10 cellular contexts compared by ENCODE assay signal in the genomic region with DNA sequence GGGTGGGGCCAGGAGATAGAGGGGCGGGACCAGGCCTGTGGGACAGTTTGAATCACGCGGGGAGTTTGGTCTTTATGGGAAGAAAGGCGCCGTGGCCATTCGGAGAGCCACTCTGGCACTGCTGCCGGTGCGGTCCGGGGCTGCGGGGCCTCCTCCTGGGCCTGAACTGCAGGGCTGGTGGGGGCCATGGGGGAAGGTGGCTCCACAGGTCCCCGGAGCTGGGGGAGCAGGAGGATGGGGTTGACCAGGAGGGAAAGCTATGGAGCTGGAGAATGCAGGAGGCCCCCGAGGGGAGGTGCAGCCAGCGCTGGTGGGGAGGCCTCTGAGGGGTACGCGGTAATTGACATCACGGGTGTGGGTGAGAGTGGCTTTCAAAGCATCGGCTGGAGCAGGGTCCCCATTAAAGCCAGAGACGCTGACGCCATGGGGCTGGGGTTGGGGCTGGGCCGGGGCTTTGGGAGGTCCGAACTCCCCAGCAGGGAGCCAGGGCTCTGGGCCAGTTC. TPM values are rescaled to one million over a fixed set of nuclear protein-coding genes. Genes with fewer than 3 reads are reported as not detected.
DNase-seq lines count a peak whose midpoint lies in the region; ATAC-seq, FAIRE-seq and TF ChIP-seq lines count a peak whose summit lies in the region.
"Had no signal": no experiment of that assay in that cellular context is flagged by ENCODE, and none has a peak within 500 bp of the region (broad histone marks: within the 10 kb centered on the region; RNA-seq: fewer than 3 reads in every experiment).

No MANE protein-coding gene starts in this region.

- no peak for TF ChIP-seq POLR2A in GM12878 (IDR thresholded peaks at IDR 0.05; ENCODE audit: low read depth, low read length)
- no peak for TF ChIP-seq POLR2A in stomach (IDR thresholded peaks at IDR 0.05)

- TF ChIP-seq CTCF in Caco-2 (IDR thresholded peaks at IDR 0.05; ENCODE audit: insufficient read depth in 1 of 2, low read depth in 1 of 2, low read length in 1 of 2, severe bottlenecking in 1 of 2, unreplicated experiment in 1 of 2) (no peak), GM12878 (IDR thresholded peaks at IDR 0.05 in 2 of 3, conservative IDR thresholded peaks at IDR 0.05 in 1 of 3; ENCODE audit: control insufficient read depth in 2 of 3, extremely low read depth in 1 of 3, insufficient read depth in 1 of 3, low read depth in 3 of 3, low read length in 3 of 3) (no peak), neural cell (IDR thresholded peaks at IDR 0.05; ENCODE audit: poor library complexity, severe bottlenecking) (no peak), stomach (IDR thresholded peaks at IDR 0.05) (no peak)

- peak; percentile 3; the same call in 1 of the 3 replicates for ATAC-seq in GM12878

- FAIRE-seq in GM12878 (lab: Jason Lieb, UNC) = no peak
- FAIRE-seq: small intestine had no signal

- peaks cover 17% of the 10 kb centered on the region for H3K4me1 ChIP-seq in Caco-2
- peaks cover 13% of the 10 kb centered on the region for H3K4me1 ChIP-seq in HUES48 (ENCODE audit: control insufficient read depth, insufficient read depth, low read length)
- peaks cover 24% of the 10 kb centered on the region for H3K4me1 ChIP-seq in GM12878 (ENCODE audit: control insufficient read depth, insufficient read depth, low read length)
- H3K4me1 ChIP-seq in stomach = peaks cover 18 to 53% (median 49%) of the 10 kb centered on the region in 4 donors

- peak overlapping the region; percentile 74 for H2AFZ ChIP-seq in GM12878 (ENCODE audit: control insufficient read depth, low read depth, low read length)
- no peak overlapping the region for H2AFZ ChIP-seq in neural cell (ENCODE audit: low read depth, low read length)
- H2AFZ ChIP-seq: GM23248 had no signal

- POLR2A ChIA-PET in Caco-2 (lab: Charles Lee) = interaction anchor here (0.5 to 1.1 kb wide), 5 partner anchors 11 to 116 kb away, joined by 3 to 5 read pairs (median 3); no protein-coding TSS in a partner anchor
- POLR2A ChIA-PET in GM12878 (lab: Charles Lee) = interaction anchor here (0.6 to 3.1 kb wide), 6 partner anchors 30 to 214 kb away, joined by 3 to 36 read pairs (median 4); no protein-coding TSS in a partner anchor

- in situ Hi-C loops in GM12878 (cut with MboI) = no loop called here

- H4K20me1 ChIP-seq in GM12878 (ENCODE audit: control insufficient read depth, insufficient read depth) (no peaks in the 10 kb centered on the region), neural cell (ENCODE audit: insufficient read depth) (no peaks in the 10 kb centered on the region)

- SMC1A ChIA-PET in GM12878 (lab: Charles Lee; ENCODE audit: uncharacterized antibody, unreplicated experiment) = interaction anchor here (0.9 to 3.4 kb wide), 13 partner anchors 24 to 186 kb away, joined by 3 to 23 read pairs (median 4); a partner anchor contains a TSS

- H3K36me3 ChIP-seq in Caco-2 (ENCODE audit: control insufficient read depth, insufficient read depth, low read length) = no peaks in the 10 kb centered on the region
- no peaks in the 10 kb centered on the region for H3K36me3 ChIP-seq in HUES48 (ENCODE audit: control insufficient read depth, insufficient read depth, low read length)
- H3K36me3 ChIP-seq in GM12878 (ENCODE audit: control insufficient read depth in 2 of 2, insufficient read depth in 2 of 2, low read length in 1 of 2) = no peaks in the 10 kb centered on the region
- no peaks in the 10 kb centered on the region for H3K36me3 ChIP-seq in neural cell (ENCODE audit: insufficient read depth, low read length)
- H3K36me3 ChIP-seq in stomach = no peaks in the 10 kb centered on the region

- DNase-seq in Caco-2 (no peak), GM12878 (ENCODE audit: low read depth, low spot score) (no peak), nucleus accumbens (lab: John Stamatoyannopoulos, UW) (no peak), NCI-H2171 treated with DMSO at 0.1 percent for 48 hours (lab: John Stamatoyannopoulos, UW) (no peak), stomach (no peak), GM03348 (ENCODE audit: low spot score) (no peak)

- H3K4me3 ChIP-seq in Caco-2 (ENCODE audit: low read depth, low read length) (no peak overlapping the region), HUES48 (ENCODE audit: low read depth, low read length) (peak overlapping the region; percentile 49), GM12878 (no peak overlapping the region), neural cell (ENCODE audit: low read length) (peak overlapping the region; percentile 25), stomach (peak overlapping the region in 1 of 4 donors; percentile 31)
- H3K4me3 ChIP-seq: GM23248 had no signal

- H3K4me2 ChIP-seq in GM12878 (ENCODE audit: control insufficient read depth, insufficient read depth) = peak overlapping the region; percentile 92; the same call in 1 of the 2 replicates
- H3K4me2 ChIP-seq in neural cell (ENCODE audit: low read length) = no peak overlapping the region

- intact Hi-C loops in Caco-2 (cut with micrococcal nuclease; ENCODE audit: unreplicated experiment) = loop anchor here (1.0 to 2.0 kb wide), 3 partner anchors 36 to 136 kb away; no protein-coding TSS in a partner anchor
- intact Hi-C loops in GM12878 (cut with micrococcal nuclease; ENCODE audit: unreplicated experiment) = loop anchor here (1.0 to 2.0 kb wide), 4 partner anchors 31 to 186 kb away; no protein-coding TSS in a partner anchor
- intact Hi-C loops in stomach (cut with DNase I; ENCODE audit: low total_unique reads) = loop anchor here (2.0 to 10.0 kb wide), 3 partner anchors 36 to 134 kb away; no protein-coding TSS in a partner anchor

- WGBS in GM12878 (ENCODE audit: insufficient coverage, insufficient replicate concordance, low lambda C conversion rate, missing lambda C conversion rate) = 34% methylated on average over 20 of the region's 21 CpGs
- 8 to 18% (median 11%) methylated on average over 15 to 21 of the region's 21 CpGs for WGBS in stomach, 5 donors

- peak overlapping the region; percentile 89 for H3K27ac Mint-ChIP-seq in Caco-2 (ENCODE audit: unreplicated experiment)

- TF ChIP-seq RAD21 in GM12878 (IDR thresholded peaks at IDR 0.05; ENCODE audit: insufficient read depth, low read depth, low read length) (no peak), neural cell (conservative IDR thresholded peaks at IDR 0.05) (no peak)

- H3K9ac ChIP-seq in HUES48 (ENCODE audit: low read depth, low read length) (no peak overlapping the region), GM12878 (ENCODE audit: control insufficient read depth, insufficient read depth, low read length) (peak overlapping the region; percentile 96; the same call in 1 of the 2 replicates), neural cell (ENCODE audit: low read length) (no peak overlapping the region)
- H3K9ac ChIP-seq: GM23248 had no signal

- BruUV-seq in Caco-2 (replicated peaks; lab: Mats Ljungman, UMichigan) = no TSS peak
- no TSS peak for BruUV-seq in GM12878 (replicated peaks; lab: Mats Ljungman, UMichigan)

- no peaks in the 10 kb centered on the region for H3F3A ChIP-seq in neural cell (ENCODE audit: insufficient read depth, low read length, poor library complexity, severe bottlenecking)

- H3K79me2 ChIP-seq in GM12878 (ENCODE audit: control insufficient read depth, insufficient read depth, low read length) (peaks cover 25% of the 10 kb centered on the region), neural cell (replicated peaks; ENCODE audit: insufficient read depth, low read length) (no peaks in the 10 kb centered on the region)

- H3K9me3 ChIP-seq in Caco-2 = peaks cover 10% of the 10 kb centered on the region
- peaks cover 10% of the 10 kb centered on the region for H3K9me3 ChIP-seq in HUES48 (ENCODE audit: control insufficient read depth, insufficient read depth, low read length)
- H3K9me3 ChIP-seq in GM12878 (replicated peaks; ENCODE audit: control insufficient read depth, insufficient read depth, low read length) = peaks cover 2% of the 10 kb centered on the region; the same call in 2 of the 3 replicates
- peaks cover 3% of the 10 kb centered on the region for H3K9me3 ChIP-seq in neural cell (ENCODE audit: low read length)
- peaks cover 0 to 14% (median 7%) of the 10 kb centered on the region in 4 donors for H3K9me3 ChIP-seq in stomach

- CTCF ChIA-PET in Caco-2 (lab: Charles Lee) = interaction anchor here (0.6 to 1.8 kb wide), 25 partner anchors 9 to 215 kb away, joined by 3 to 20 read pairs (median 4); no protein-coding TSS in a partner anchor
- CTCF ChIA-PET in GM12878 (lab: Yijun Ruan, JAX) = interaction anchor here (0.7 to 1.8 kb wide), 13 partner anchors 16 to 188 kb away, joined by 3 to 23 read pairs (median 4); a partner anchor contains a TSS

- H3K9me3 Mint-ChIP-seq in Caco-2 (ENCODE audit: unreplicated experiment) = peaks cover 9% of the 10 kb centered on the region

- RAD21 ChIA-PET in GM12878 (lab: Charles Lee; ENCODE audit: unreplicated experiment) = interaction anchor here (0.8 to 2.3 kb wide), 19 partner anchors 17 to 215 kb away, joined by 3 to 21 read pairs (median 5); a partner anchor contains a TSS

- no peak overlapping the region for H3K27ac ChIP-seq in HUES48 (ENCODE audit: low read depth, low read length)
- no peak overlapping the region for H3K27ac ChIP-seq in GM12878 (ENCODE audit: control insufficient read depth, insufficient read depth)
- H3K27ac ChIP-seq in neural cell (ENCODE audit: low read length) = no peak overlapping the region
- H3K27ac ChIP-seq in stomach = no peak overlapping the region
- H3K27ac ChIP-seq: GM23248 had no signal

- no peaks in the 10 kb centered on the region for H3K27me3 Mint-ChIP-seq in Caco-2 (ENCODE audit: insufficient read depth, unreplicated experiment)

- peaks cover 20% of the 10 kb centered on the region for H3K4me1 Mint-ChIP-seq in Caco-2 (ENCODE audit: low read depth, unreplicated experiment)

- H3K27me3 ChIP-seq in Caco-2 (replicated peaks; ENCODE audit: control insufficient read depth, insufficient read depth, low read length) (no peaks in the 10 kb centered on the region), HUES48 (ENCODE audit: control insufficient read depth, insufficient read depth, low read length) (peaks cover 76% of the 10 kb centered on the region), GM12878 (replicated peaks in 1 of 2; ENCODE audit: control insufficient read depth in 2 of 2, insufficient read depth in 2 of 2, low read length in 1 of 2) (peaks cover 14 to 15% of the 10 kb centered on the region in 2 experiments), neural cell (ENCODE audit: insufficient read depth, low read depth, low read length) (peaks cover 59% of the 10 kb centered on the region), stomach (peaks cover 56 to 100% (median 98%) of the 10 kb centered on the region in 3 donors)

- H3K9me2 ChIP-seq in neural cell (ENCODE audit: insufficient read depth, low read length) = no peaks in the 10 kb centered on the region

- H3K36me3 Mint-ChIP-seq in Caco-2 (ENCODE audit: insufficient read depth, unreplicated experiment) = no peaks in the 10 kb centered on the region

- peak overlapping the region; percentile 66 for H3K4me3 Mint-ChIP-seq in Caco-2 (ENCODE audit: unreplicated experiment)

- TF ChIP-seq EP300 in GM12878 (IDR thresholded peaks at IDR 0.05; ENCODE audit: borderline replicate concordance in 1 of 2, control insufficient read depth in 1 of 2, low read depth in 2 of 2, low read length in 2 of 2) = no peak
- TF ChIP-seq EP300 in neural cell (conservative IDR thresholded peaks at IDR 0.05; ENCODE audit: poor library complexity, severe bottlenecking) = no peak
- no peak for TF ChIP-seq EP300 in stomach (IDR thresholded peaks at IDR 0.05)

RNA-seq across cellular contexts. Expression of a gene that starts 1.8 kb away (rescaled TPM):
- 0.49 and 0.95 TPM in 2 replicates for total RNA-seq in Caco-2 (2022)
- 0.69 TPM in 1 of 2 replicates, not detected in the other for total RNA-seq in GM12878 (2013; cell fraction: nucleolus; rRNA removed)
- not detected in 2 replicates for total RNA-seq in GM12878 (2014; rRNA removed)
- total RNA-seq in GM12878 (2014; rRNA removed; fragmentation: Illumina TruSeq; extraction: Trizol) = not detected in 2 replicates
- 0.33 TPM in 1 of 2 replicates, not detected in the other for total RNA-seq in GM12878 (2021)
- polyA plus RNA-seq in GM12878 (2011; ENCODE audit: low read depth) = not detected
- polyA plus RNA-seq in GM12878 (2011; rRNA removed) = not detected in 2 replicates
- polyA plus RNA-seq in GM12878 (2011; cell fraction: cytosol; rRNA removed) = 0.07 TPM in 1 of 2 replicates, not detected in the other
- 0.28 and 0.40 TPM in 2 replicates for polyA plus RNA-seq in GM12878 (2011; cell fraction: nucleus; rRNA removed)
- 0.11 TPM in 1 of 2 replicates, not detected in the other for polyA plus RNA-seq in GM12878 (2012)
- not detected in 2 replicates for polyA plus RNA-seq in GM12878 (2014; fragmentation: Illumina TruSeq; extraction: Trizol)
- polyA plus RNA-seq in GM12878 (2014; fragmentation: Nextera tagmentation; extraction: Ambion mirVana) = not detected
- polyA plus RNA-seq in GM12878 (2014; rRNA removed) = 0.28 TPM in 1 of 2 replicates, not detected in the other
- not detected for polyA plus RNA-seq in GM12878 (2016; fragmentation: Nextera tagmentation; extraction: Ambion mirVana)
- polyA minus RNA-seq in GM12878 (2011; rRNA and poly(A)+ RNA removed) = not detected in 2 replicates
- not detected in 2 replicates for polyA minus RNA-seq in GM12878 (2011; cell fraction: cytosol; rRNA and poly(A)+ RNA removed)
- not detected in 2 replicates for polyA minus RNA-seq in GM12878 (2011; cell fraction: nucleus; rRNA and poly(A)+ RNA removed)
- not detected in 2 replicates for polyA plus RNA-seq in neural cell
- not detected in 2 replicates for polyA minus RNA-seq in neural cell
- total RNA-seq in stomach = under 1 TPM in 1 of 5 donors, not detected in 4; 0.55 TPM
- polyA plus RNA-seq in stomach = not detected
- total RNA-seq: GM23248 had no signal
- polyA plus RNA-seq: GM23248, small intestine had no signal

RNA-seq across cellular contexts. Expression of a gene that starts 56.1 kb away (rescaled TPM):
- total RNA-seq in Caco-2 (2022) = 64.7 and 77.4 TPM in 2 replicates
- 130 and 134 TPM in 2 replicates for total RNA-seq in GM12878 (2013; cell fraction: nucleolus; rRNA removed)
- 27.8 and 35.8 TPM in 2 replicates for total RNA-seq in GM12878 (2014; rRNA removed)
- 15.7 and 17.5 TPM in 2 replicates for total RNA-seq in GM12878 (2014; rRNA removed; fragmentation: Illumina TruSeq; extraction: Trizol)
- total RNA-seq in GM12878 (2021) = 60.2 and 74.1 TPM in 2 replicates
- polyA plus RNA-seq in GM12878 (2011; ENCODE audit: low read depth) = 18.7 TPM
- 13.0 and 22.9 TPM in 2 replicates for polyA plus RNA-seq in GM12878 (2011; rRNA removed)
- 33.9 and 65.4 TPM in 2 replicates for polyA plus RNA-seq in GM12878 (2011; cell fraction: cytosol; rRNA removed)
- polyA plus RNA-seq in GM12878 (2011; cell fraction: nucleus; rRNA removed) = 742 and 791 TPM in 2 replicates
- polyA plus RNA-seq in GM12878 (2012) = 52.1 and 66.9 TPM in 2 replicates
- 5.8 and 19.2 TPM in 2 replicates for polyA plus RNA-seq in GM12878 (2014; fragmentation: Illumina TruSeq; extraction: Trizol)
- 1 to 10 TPM in 1 of 2 experiments, under 1 TPM in 1; 0.72 to 3.9 TPM for polyA plus RNA-seq in GM12878 (2014; fragmentation: Nextera tagmentation; extraction: Ambion mirVana)
- 67.1 and 83.6 TPM in 2 replicates for polyA plus RNA-seq in GM12878 (2014; rRNA removed)
- 10 to 100 TPM; 57.9 to 67.0 TPM for polyA plus RNA-seq in GM12878 (2016; fragmentation: Nextera tagmentation; extraction: Ambion mirVana)
- 6.9 and 18.1 TPM in 2 replicates for polyA minus RNA-seq in GM12878 (2011; rRNA and poly(A)+ RNA removed)
- 9.0 and 11.0 TPM in 2 replicates for polyA minus RNA-seq in GM12878 (2011; cell fraction: cytosol; rRNA and poly(A)+ RNA removed)
- 49.8 and 62.0 TPM in 2 replicates for polyA minus RNA-seq in GM12878 (2011; cell fraction: nucleus; rRNA and poly(A)+ RNA removed)
- polyA plus RNA-seq in neural cell = not detected in 2 replicates
- not detected in 2 replicates for polyA minus RNA-seq in neural cell
- total RNA-seq in stomach = 10 to 100 TPM in 4 of 5 donors, 1 to 10 TPM in 1; 9.0 to 76.4 (median 18.7) TPM
- 1 to 10 TPM; 1.1 to 10.0 (median 5.8) TPM for polyA plus RNA-seq in stomach

Comparison
In these comparisons a context has a peak if more than half of its experiments do, and no peak if none do; other contexts are left out.
1. H3K4me3 ChIP-seq: peak in HUES48 (single experiment) and neural cell (single experiment); none in Caco-2 (single experiment) and GM12878 (single experiment).